ENCODE assay signal across 1 cellular context in the genomic region with DNA sequence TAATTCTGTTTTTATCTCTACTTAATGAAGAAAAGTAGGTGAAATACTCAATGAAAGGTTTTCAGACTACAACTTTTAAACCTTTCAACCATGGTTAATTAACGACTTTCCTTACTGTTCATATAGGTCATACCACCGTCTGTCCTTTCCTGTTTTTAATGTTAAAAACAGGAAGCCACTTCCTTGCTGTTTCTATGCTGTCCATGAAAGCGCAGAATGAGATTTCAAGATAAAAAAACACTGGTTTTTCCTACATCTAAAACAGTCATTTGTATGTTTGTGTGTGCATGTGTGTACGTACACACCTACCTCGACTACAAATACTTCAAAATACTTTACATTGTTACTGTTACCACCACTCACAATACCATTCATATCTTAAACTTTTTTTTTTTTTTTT.
A peak's percentile ranks its signal among the peaks of the same experiment; 100 is the strongest.
TF ChIP-seq lines count a peak whose summit lies in the region.

No MANE protein-coding gene starts in this region.

TF ChIP-seq in K562, 482 proteins besides CTCF, POLR2A, EP300 and RAD21:
- TF ChIP-seq SPI1 (IDR thresholded peaks at IDR 0.05; ENCODE audit: borderline replicate concordance, low read depth, low read length) (peak; percentile 56; the same call in 1 of the 2 replicates), CBX2 (IDR thresholded peaks at IDR 0.05; ENCODE audit: insufficient read depth, low read length, poor library complexity, severe bottlenecking) (no peak), PHTF2 (CRISPR knock-in tag; IDR thresholded peaks at IDR 0.05) (no peak), ZNF146 (CRISPR knock-in tag; IDR thresholded peaks at IDR 0.05; ENCODE audit: unreplicated experiment) (no peak), ZBTB7A (IDR thresholded peaks at IDR 0.05; ENCODE audit: borderline replicate concordance, control insufficient read depth, low read depth, low read length) (no peak), SREBF1 (IDR thresholded peaks at IDR 0.05; ENCODE audit: borderline replicate concordance, low read depth, low read length) (no peak), TEAD1 (CRISPR knock-in tag; IDR thresholded peaks at IDR 0.05) (no peak), MEIS2 (IDR thresholded peaks at IDR 0.05; ENCODE audit: partially characterized antibody) (peak; percentile 18), XRCC5 (IDR thresholded peaks at IDR 0.05; ENCODE audit: low read depth, low read length) (no peak), STAT5B (CRISPR knock-in tag; IDR thresholded peaks at IDR 0.05) (no peak), GATA2 (CRISPR knock-in tag; IDR thresholded peaks at IDR 0.05) (0 out of 2 replicates have a peak, but pooled peaks have one; percentile 25), XRCC4 (IDR thresholded peaks at IDR 0.05; ENCODE audit: extremely low read depth, insufficient read depth, insufficient read length) (no peak), CREM (IDR thresholded peaks at IDR 0.05; ENCODE audit: low read depth) (no peak)
